9 cellular contexts compared by ENCODE assay signal in genomic region chr1:7046314-7046713, GRCh38.
DNase-seq lines count a peak whose midpoint lies in the region; ATAC-seq, FAIRE-seq and TF ChIP-seq lines count a peak whose summit lies in the region.
"Had no signal": no experiment of that assay in that cellular context is flagged by ENCODE, and none has a peak within 500 bp of the region (broad histone marks: within the 10 kb centered on the region; RNA-seq: fewer than 3 reads in every experiment).

No MANE protein-coding gene starts in this region.

- H3K4me3 ChIP-seq in BE2C (ENCODE audit: low read depth, low read length) (no peak overlapping the region), brain microvascular endothelial cell (ENCODE audit: low read depth, low read length) (no peak overlapping the region)
- H3K4me3 ChIP-seq: PC-9 had no signal

- FAIRE-seq in HTR-8/SVneo (lab: Jason Lieb, UNC) = no peak

- H3K36me3 ChIP-seq in BE2C (no peaks in the 10 kb centered on the region), brain microvascular endothelial cell (replicated peaks) (no peaks in the 10 kb centered on the region)

- H3K9me3 ChIP-seq in BE2C = no peaks in the 10 kb centered on the region

- no peak overlapping the region for H3K27ac ChIP-seq in brain microvascular endothelial cell
- H3K27ac ChIP-seq: PC-9 had no signal

- no peak overlapping the region for H3K27ac Mint-ChIP-seq in activated T-helper 17 cell treated with anti-CD3 and anti-CD28 coated beads, Interleukin-2, amount 50 U/mL, for 72 hours

- no peak for ATAC-seq in activated T-helper 17 cell treated with anti-CD3 and anti-CD28 coated beads, Interleukin-2, amount 50 U/mL, for 72 hours (replicated peaks)
- ATAC-seq in GM18868 (IDR thresholded peaks at IDR 0.05; ENCODE audit: unreplicated experiment) = no peak

- H3K36me3 Mint-ChIP-seq in activated T-helper 17 cell treated with anti-CD3 and anti-CD28 coated beads, Interleukin-2, amount 50 U/mL, for 72 hours (ENCODE audit: low read depth) = no peaks in the 10 kb centered on the region

- H3K9me3 Mint-ChIP-seq in activated T-helper 17 cell treated with anti-CD3 and anti-CD28 coated beads, Interleukin-2, amount 50 U/mL, for 72 hours = no peaks in the 10 kb centered on the region

- TF ChIP-seq CTCF in BE2C (IDR thresholded peaks at IDR 0.05; ENCODE audit: low read depth, low read length) (no peak), brain microvascular endothelial cell (IDR thresholded peaks at IDR 0.05; ENCODE audit: low read depth, low read length, missing control alignments) (no peak)

- in situ Hi-C loops in brain microvascular endothelial cell (cut with HindIII; ENCODE audit: low pct_ligation_motif_present, low sequenced_read_pairs) = no loop called here

- peaks cover 15% of the 10 kb centered on the region for H3K27me3 Mint-ChIP-seq in activated T-helper 17 cell treated with anti-CD3 and anti-CD28 coated beads, Interleukin-2, amount 50 U/mL, for 72 hours

- no peaks in the 10 kb centered on the region for H3K4me1 Mint-ChIP-seq in activated T-helper 17 cell treated with anti-CD3 and anti-CD28 coated beads, Interleukin-2, amount 50 U/mL, for 72 hours

- no peak overlapping the region for H3K4me3 Mint-ChIP-seq in activated T-helper 17 cell treated with anti-CD3 and anti-CD28 coated beads, Interleukin-2, amount 50 U/mL, for 72 hours

- H3K27me3 ChIP-seq in BE2C (no peaks in the 10 kb centered on the region), brain microvascular endothelial cell (replicated peaks) (no peaks in the 10 kb centered on the region)

- peaks cover 4% of the 10 kb centered on the region for H3K4me1 ChIP-seq in BE2C

- DNase-seq in BE2C (peak; percentile 75), HTR-8/SVneo (ENCODE audit: insufficient read length, low spot score) (peak; percentile 33), brain microvascular endothelial cell (peak; percentile 66), lung microvascular endothelial cell (ENCODE audit: low read depth in 2 of 2) (peak; percentile 38 to 61), NCI-H510A (lab: John Stamatoyannopoulos, UW) (no peak), AML-193 (lab: John Stamatoyannopoulos, UW) (no peak)

Comparison
In these comparisons a context has a peak if more than half of its experiments do, and no peak if none do; other contexts are left out.
1. DNase-seq: peak in BE2C (single experiment), HTR-8/SVneo (single experiment), brain microvascular endothelial cell (single experiment) and lung microvascular endothelial cell (2 of 2); none in NCI-H510A (single experiment) and AML-193 (0 of 2).